Comparison of ENCODE assay signal across 30 cellular contexts in the genomic region with DNA sequence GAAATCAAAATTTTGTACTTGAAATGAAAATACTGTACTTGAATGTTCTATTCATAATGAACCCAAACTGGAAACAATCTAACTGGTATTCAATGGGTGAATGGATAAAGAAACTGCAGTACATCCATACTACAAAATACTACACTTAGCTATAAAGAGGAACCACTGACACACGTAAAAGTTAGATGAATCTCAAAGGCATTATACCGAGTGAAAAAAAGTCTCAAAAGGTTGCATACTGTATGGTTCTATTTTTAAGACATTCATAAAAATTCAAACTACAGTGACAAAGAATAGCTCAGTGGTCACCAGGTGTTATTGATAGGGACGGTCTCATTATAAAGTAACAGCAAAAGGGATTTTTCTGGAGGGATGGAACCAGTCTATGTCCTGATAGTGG.
"Had no signal": no experiment of that assay in that cellular context is flagged by ENCODE, and none has a peak within 500 bp of the region (broad histone marks: within the 10 kb centered on the region; RNA-seq: fewer than 3 reads in every experiment).

No MANE protein-coding gene starts in this region.

- H3K4me1 Mint-ChIP-seq: activated CD4-positive, alpha-beta T cell treated with anti-CD3 and anti-CD28 coated beads for 36 hours; activated CD4-positive, alpha-beta T cell treated with anti-CD3 and anti-CD28 coated beads, Interleukin-2, amount 10 ng/mL, durations not matched to agents 24 days and 14 days; activated CD8-positive, alpha-beta memory T cell treated with anti-CD3 and anti-CD28 coated beads, Interleukin-2, amount 10 ng/mL, durations not matched to agents 7 days and 5 days; activated naive CD4-positive, alpha-beta T cell treated with anti-CD3 and anti-CD28 coated beads, Interleukin-2, amount 10 ng/mL, durations not matched to agents 7 days and 5 days; activated naive CD8-positive, alpha-beta T cell treated with anti-CD3 and anti-CD28 coated beads, Interleukin-2, amount 10 ng/mL, durations not matched to agents 7 days and 5 days had no signal

- H3K9me3 ChIP-seq: ascending aorta, breast epithelium had no signal

- FAIRE-seq: frontal cortex had no signal

- H3K4me1 ChIP-seq: breast epithelium had no signal

- H3K36me3 Mint-ChIP-seq: activated CD4-positive, alpha-beta memory T cell treated with anti-CD3 and anti-CD28 coated beads for 36 hours; activated CD8-positive, alpha-beta memory T cell treated with anti-CD3 and anti-CD28 coated beads, Interleukin-2, amount 10 ng/mL, durations not matched to agents 7 days and 5 days; activated naive CD4-positive, alpha-beta T cell treated with anti-CD3 and anti-CD28 coated beads, Interleukin-2, amount 10 ng/mL, durations not matched to agents 7 days and 5 days; activated naive CD4-positive, alpha-beta T cell treated with anti-CD3 and anti-CD28 coated beads, Interleukin-2, amount 50 U/mL, for 72 hours; activated naive CD8-positive, alpha-beta T cell treated with anti-CD3 and anti-CD28 coated beads, Interleukin-2, amount 10 ng/mL, durations not matched to agents 7 days and 5 days; brain had no signal

- H3K27ac ChIP-seq: ascending aorta, breast epithelium, cardiac muscle cell, coronary artery, dorsolateral prefrontal cortex had no signal

- DNase-seq: activated CD4-positive, alpha-beta memory T cell treated with anti-CD3 and anti-CD28 coated beads for 36 hours; activated CD4-positive, alpha-beta T cell treated with anti-CD3 and anti-CD28 coated beads for 36 hours; activated CD4-positive, alpha-beta T cell treated with anti-CD3 and anti-CD28 coated beads, Interleukin-2, amount 10 ng/mL, durations not matched to agents 24 days and 14 days; activated CD4-positive, CD25-positive, alpha-beta regulatory T cell; activated CD4-positive, CD25-positive, alpha-beta regulatory T cell treated with anti-CD3 and anti-CD28 coated beads, Interleukin-2, amount 50 U/mL, for 72 hours; activated CD8-positive, alpha-beta memory T cell treated with anti-CD3 and anti-CD28 coated beads, Interleukin-2, amount 10 ng/mL, durations not matched to agents 7 days and 5 days; activated CD8-positive, alpha-beta memory T cell treated with anti-CD3 and anti-CD28 coated beads, Interleukin-2, amount 50 U/mL, for 4 hours; activated CD8-positive, alpha-beta T cell treated with anti-CD3 and anti-CD28 coated beads, Interleukin-2, amount 10 ng/mL, durations not matched to agents 7 days and 5 days; activated gamma-delta T cell; activated naive CD4-positive, alpha-beta T cell; activated naive CD4-positive, alpha-beta T cell treated with anti-CD3 and anti-CD28 coated beads, Interleukin-2, amount 10 ng/mL, durations not matched to agents 7 days and 5 days; activated naive CD8-positive, alpha-beta T cell treated with anti-CD3 and anti-CD28 coated beads, Interleukin-2, amount 10 ng/mL, durations not matched to agents 7 days and 5 days; activated T-cell treated with anti-CD3 and anti-CD28 coated beads, Interleukin-2, amount 50 U/mL, for 1 hour; activated T-cell treated with anti-CD3 and anti-CD28 coated beads, Interleukin-2, amount 50 U/mL, for 72 hours; central memory CD4-positive, alpha-beta T cell; dorsolateral prefrontal cortex; effector memory CD4-positive, alpha-beta T cell; endodermal cell; foreskin fibroblast; head of caudate nucleus; T-helper 2 cell had no signal

- H3K27ac Mint-ChIP-seq: activated CD4-positive, alpha-beta memory T cell treated with anti-CD3 and anti-CD28 coated beads for 36 hours; activated CD4-positive, alpha-beta T cell treated with anti-CD3 and anti-CD28 coated beads for 36 hours; activated CD4-positive, alpha-beta T cell treated with anti-CD3 and anti-CD28 coated beads, Interleukin-2, amount 10 ng/mL, durations not matched to agents 24 days and 14 days; activated CD8-positive, alpha-beta memory T cell treated with anti-CD3 and anti-CD28 coated beads, Interleukin-2, amount 10 ng/mL, durations not matched to agents 7 days and 5 days; activated CD8-positive, alpha-beta T cell treated with anti-CD3 and anti-CD28 coated beads, Interleukin-2, amount 10 ng/mL, durations not matched to agents 7 days and 5 days; activated naive CD4-positive, alpha-beta T cell treated with anti-CD3 and anti-CD28 coated beads, Interleukin-2, amount 10 ng/mL, durations not matched to agents 7 days and 5 days; activated naive CD4-positive, alpha-beta T cell treated with anti-CD3 and anti-CD28 coated beads, Interleukin-2, amount 50 U/mL, for 72 hours; activated naive CD8-positive, alpha-beta T cell treated with anti-CD3 and anti-CD28 coated beads, Interleukin-2, amount 10 ng/mL, durations not matched to agents 7 days and 5 days; activated T-cell treated with anti-CD3 and anti-CD28 coated beads, Interleukin-2, amount 50 U/mL, for 72 hours; brain; dendritic cell treated with granulocyte-macrophage colony-stimulating factor and Interleukin-4, amounts not matched to agents 40 ng/mL and 50 ng/mL, for 4 days; endodermal cell had no signal

- H3K27me3 Mint-ChIP-seq: activated CD4-positive, alpha-beta T cell treated with anti-CD3 and anti-CD28 coated beads, Interleukin-2, amount 10 ng/mL, durations not matched to agents 24 days and 14 days; activated CD8-positive, alpha-beta memory T cell treated with anti-CD3 and anti-CD28 coated beads, Interleukin-2, amount 10 ng/mL, durations not matched to agents 7 days and 5 days; activated naive CD4-positive, alpha-beta T cell treated with anti-CD3 and anti-CD28 coated beads, Interleukin-2, amount 10 ng/mL, durations not matched to agents 7 days and 5 days; activated naive CD8-positive, alpha-beta T cell treated with anti-CD3 and anti-CD28 coated beads, Interleukin-2, amount 10 ng/mL, durations not matched to agents 7 days and 5 days; brain; dendritic cell treated with granulocyte-macrophage colony-stimulating factor and Interleukin-4, amounts not matched to agents 40 ng/mL and 50 ng/mL, for 4 days had no signal

- H3K9me3 Mint-ChIP-seq: activated CD4-positive, alpha-beta memory T cell treated with anti-CD3 and anti-CD28 coated beads for 36 hours; activated CD4-positive, alpha-beta T cell treated with anti-CD3 and anti-CD28 coated beads, Interleukin-2, amount 10 ng/mL, durations not matched to agents 24 days and 14 days; activated naive CD4-positive, alpha-beta T cell treated with anti-CD3 and anti-CD28 coated beads, Interleukin-2, amount 10 ng/mL, durations not matched to agents 7 days and 5 days; activated naive CD8-positive, alpha-beta T cell treated with anti-CD3 and anti-CD28 coated beads, Interleukin-2, amount 10 ng/mL, durations not matched to agents 7 days and 5 days; brain; dendritic cell treated with granulocyte-macrophage colony-stimulating factor and Interleukin-4, amounts not matched to agents 40 ng/mL and 50 ng/mL, for 4 days; endodermal cell had no signal

- H3K4me3 ChIP-seq: ascending aorta, breast epithelium, cardiac muscle cell, coronary artery, dorsolateral prefrontal cortex had no signal

- H3K36me3 ChIP-seq: ascending aorta, breast epithelium, cardiac muscle cell had no signal

- H3K4me3 Mint-ChIP-seq: activated CD4-positive, alpha-beta memory T cell treated with anti-CD3 and anti-CD28 coated beads for 36 hours; activated CD4-positive, alpha-beta T cell treated with anti-CD3 and anti-CD28 coated beads for 36 hours; activated CD4-positive, alpha-beta T cell treated with anti-CD3 and anti-CD28 coated beads, Interleukin-2, amount 10 ng/mL, durations not matched to agents 24 days and 14 days; activated CD8-positive, alpha-beta memory T cell treated with anti-CD3 and anti-CD28 coated beads, Interleukin-2, amount 10 ng/mL, durations not matched to agents 7 days and 5 days; activated CD8-positive, alpha-beta T cell treated with anti-CD3 and anti-CD28 coated beads, Interleukin-2, amount 10 ng/mL, durations not matched to agents 7 days and 5 days; activated naive CD4-positive, alpha-beta T cell treated with anti-CD3 and anti-CD28 coated beads, Interleukin-2, amount 10 ng/mL, durations not matched to agents 7 days and 5 days; activated naive CD8-positive, alpha-beta T cell treated with anti-CD3 and anti-CD28 coated beads, Interleukin-2, amount 10 ng/mL, durations not matched to agents 7 days and 5 days; activated T-cell treated with anti-CD3 and anti-CD28 coated beads, Interleukin-2, amount 50 U/mL, for 72 hours; brain; dendritic cell treated with granulocyte-macrophage colony-stimulating factor and Interleukin-4, amounts not matched to agents 40 ng/mL and 50 ng/mL, for 4 days; endodermal cell had no signal

- ATAC-seq: activated CD4-positive, alpha-beta T cell treated with anti-CD3 and anti-CD28 coated beads for 36 hours; activated CD8-positive, alpha-beta memory T cell treated with anti-CD3 and anti-CD28 coated beads, Interleukin-2, amount 10 ng/mL, durations not matched to agents 7 days and 5 days; activated CD8-positive, alpha-beta T cell treated with anti-CD3 and anti-CD28 coated beads, Interleukin-2, amount 10 ng/mL, durations not matched to agents 7 days and 5 days; activated naive CD4-positive, alpha-beta T cell treated with anti-CD3 and anti-CD28 coated beads, Interleukin-2, amount 50 U/mL, for 72 hours; activated T-cell treated with anti-CD3 and anti-CD28 coated beads, Interleukin-2, amount 50 U/mL, for 72 hours; esophagus mucosa had no signal

- H3K27me3 ChIP-seq: ascending aorta, breast epithelium, dorsolateral prefrontal cortex had no signal
